Comparison of ENCODE assay signal across 13 cellular contexts in the genomic region with DNA sequence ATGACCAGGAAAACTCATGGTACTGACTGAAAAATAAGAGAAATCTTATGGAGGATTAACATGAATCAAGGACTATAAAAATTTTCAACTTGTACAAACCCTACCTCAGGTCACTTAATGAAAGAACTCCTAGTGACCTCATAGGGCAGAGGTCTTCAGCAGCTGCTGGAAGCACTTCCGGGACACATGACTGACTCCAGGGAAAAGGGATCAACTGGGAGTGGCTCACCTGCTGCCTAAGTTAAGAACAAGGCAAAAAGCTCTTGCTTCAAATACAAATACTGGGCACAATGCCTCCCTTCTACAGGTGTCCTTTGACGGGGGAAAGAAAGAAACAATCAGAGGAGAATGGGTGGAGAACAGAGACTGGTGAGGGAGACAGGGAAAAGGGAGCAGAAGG. TPM values are rescaled to one million over a fixed set of nuclear protein-coding genes. Genes with fewer than 3 reads are reported as not detected.
DNase-seq lines count a peak whose midpoint lies in the region; ATAC-seq lines count a peak whose summit lies in the region.
"Had no signal": no experiment of that assay in that cellular context is flagged by ENCODE, and none has a peak within 500 bp of the region (broad histone marks: within the 10 kb centered on the region; RNA-seq: fewer than 3 reads in every experiment).

No MANE protein-coding gene starts in this region.

- no peak overlapping the region for H3K4me3 Mint-ChIP-seq in activated CD4-positive, alpha-beta memory T cell treated with anti-CD3 and anti-CD28 coated beads for 36 hours
- H3K4me3 Mint-ChIP-seq: activated T-helper 1 cell treated with anti-CD3 and anti-CD28 coated beads, Interleukin-12 subunit alpha, Interleukin-12 subunit beta, Interleukin-2, Interleukin-4 antibody, amounts not matched to agents 30 ng/mL and 10 ng/mL and 1 ng/mL, durations not matched to agents 14 hours and 24 hours and 36 hours had no signal

- peaks cover 17% of the 10 kb centered on the region for H3K4me1 Mint-ChIP-seq in activated CD4-positive, alpha-beta memory T cell treated with anti-CD3 and anti-CD28 coated beads for 36 hours (ENCODE audit: low read depth)

- POLR2A ChIA-PET in activated CD4-positive, alpha-beta memory T cell treated with anti-CD3 and anti-CD28 coated beads for 36 hours (lab: Charles Lee), result no interaction called here

- intact Hi-C loops in activated CD4-positive, alpha-beta memory T cell treated with anti-CD3 and anti-CD28 coated beads for 36 hours (cut with micrococcal nuclease), result no loop called here

- no peak for ATAC-seq in HG02884 (IDR thresholded peaks at IDR 0.05; ENCODE audit: unreplicated experiment)

- no peaks in the 10 kb centered on the region for H3K27me3 Mint-ChIP-seq in activated CD4-positive, alpha-beta memory T cell treated with anti-CD3 and anti-CD28 coated beads for 36 hours

- no peaks in the 10 kb centered on the region for H3K36me3 Mint-ChIP-seq in activated CD4-positive, alpha-beta memory T cell treated with anti-CD3 and anti-CD28 coated beads for 36 hours

- CTCF ChIA-PET in activated CD4-positive, alpha-beta memory T cell treated with anti-CD3 and anti-CD28 coated beads for 36 hours (lab: Charles Lee), result no interaction called here

- peak; percentile 14 for DNase-seq in NCI-H2227 (lab: John Stamatoyannopoulos, UW; ENCODE audit: unreplicated experiment)
- no peak for DNase-seq in NCI-H2227 treated with DMSO at 0.1 percent for 48 hours (lab: John Stamatoyannopoulos, UW)
- DNase-seq in NCI-H1105 (lab: John Stamatoyannopoulos, UW), result peak; percentile 30
- DNase-seq in dermis blood vessel endothelial cell, result peak; percentile 30
- DNase-seq in renal cortical epithelial cell (ENCODE audit: low read depth), result peak; percentile 31
- DNase-seq in iPS-NIHi11 (ENCODE audit: low spot score), result no peak
- no peak for DNase-seq in activated CD4-positive, alpha-beta memory T cell treated with anti-CD3 and anti-CD28 coated beads for 36 hours
- DNase-seq: NCI-H446 treated with DMSO at 0.1 percent for 48 hours, RPMI8226, spleen, T-helper 2 cell had no signal

- H3K9me3 Mint-ChIP-seq in activated CD4-positive, alpha-beta memory T cell treated with anti-CD3 and anti-CD28 coated beads for 36 hours, result no peaks in the 10 kb centered on the region
- H3K9me3 Mint-ChIP-seq: activated T-helper 1 cell treated with anti-CD3 and anti-CD28 coated beads, Interleukin-12 subunit alpha, Interleukin-12 subunit beta, Interleukin-2, Interleukin-4 antibody, amounts not matched to agents 30 ng/mL and 10 ng/mL and 1 ng/mL, durations not matched to agents 14 hours and 24 hours and 36 hours had no signal

- H3K27ac Mint-ChIP-seq in activated CD4-positive, alpha-beta memory T cell treated with anti-CD3 and anti-CD28 coated beads for 36 hours, result no peak overlapping the region
- H3K27ac Mint-ChIP-seq: activated T-helper 1 cell treated with anti-CD3 and anti-CD28 coated beads, Interleukin-12 subunit alpha, Interleukin-12 subunit beta, Interleukin-2, Interleukin-4 antibody, amounts not matched to agents 30 ng/mL and 10 ng/mL and 1 ng/mL, durations not matched to agents 14 hours and 24 hours and 36 hours had no signal

RNA-seq across cellular contexts. Expression of gene DOCK9, which starts 18.6 kb away (rescaled TPM):
- 556 and 666 TPM in 2 replicates for total RNA-seq in dermis blood vessel endothelial cell
- total RNA-seq in renal cortical epithelial cell, result 84.4 and 92.7 TPM in 2 replicates
- total RNA-seq in activated CD4-positive, alpha-beta memory T cell treated with anti-CD3 and anti-CD28 coated beads for 36 hours, result 10 to 100 TPM; 57.2 to 59.0 TPM

Comparison
In these comparisons a context has a peak if more than half of its experiments do, and no peak if none do; other contexts are left out.
1. DNase-seq: peak in NCI-H2227 (single experiment), NCI-H1105 (single experiment), dermis blood vessel endothelial cell (single experiment) and renal cortical epithelial cell (single experiment); none in NCI-H2227 treated with DMSO at 0.1 percent for 48 hours (single experiment), iPS-NIHi11 (single experiment) and activated CD4-positive, alpha-beta memory T cell treated with anti-CD3 and anti-CD28 coated beads for 36 hours (single experiment).